Comparison of ENCODE assay signal across 8 cellular contexts in the genomic region with DNA sequence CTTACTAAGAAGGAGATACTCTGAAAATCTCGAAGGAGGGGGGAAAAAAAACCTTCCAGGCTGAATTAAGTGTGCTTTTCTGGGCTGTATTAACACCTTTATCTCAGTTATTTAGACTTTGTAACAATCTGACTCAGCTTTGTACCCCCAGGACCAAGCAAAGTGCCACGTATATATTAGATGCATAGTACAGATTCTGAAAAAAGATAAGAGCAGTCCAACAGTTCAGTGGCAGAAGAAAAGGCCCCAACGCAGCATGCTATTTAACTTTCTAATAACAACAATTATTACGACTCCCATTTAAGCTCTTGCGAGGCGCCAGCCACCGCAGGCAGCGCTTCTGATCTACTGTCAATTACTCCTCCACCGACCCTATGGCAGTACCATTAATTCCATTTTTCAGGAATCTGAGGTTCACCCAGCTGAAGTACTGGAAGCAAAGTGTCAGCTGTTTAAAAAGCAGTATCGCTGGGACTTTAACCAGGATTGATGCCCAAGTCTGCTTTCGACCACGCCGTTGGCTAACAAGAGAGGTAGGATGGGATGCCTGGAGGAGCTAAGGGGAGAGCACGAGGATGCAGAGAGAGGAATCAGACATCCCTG. TPM values are rescaled to one million over a fixed set of nuclear protein-coding genes. Genes with fewer than 3 reads are reported as not detected.
DNase-seq lines count a peak whose midpoint lies in the region; ATAC-seq and TF ChIP-seq lines count a peak whose summit lies in the region.

No MANE protein-coding gene starts in this region.

- H3K4me1 ChIP-seq in liver (ENCODE audit: control insufficient read depth in 4 of 4, insufficient read depth in 4 of 4, low read length in 3 of 4) (peaks cover 1 to 11% (median 10%) of the 10 kb centered on the region in 4 donors), upper lobe of left lung (peaks cover 9 to 14% (median 10%) of the 10 kb centered on the region in 4 donors)

- H3K27ac ChIP-seq in liver (ENCODE audit: low read depth in 1 of 2, low read length in 2 of 2): peak overlapping the region; percentile 84 to 86
- H3K27ac ChIP-seq in upper lobe of left lung: peak overlapping the region; percentile 58 to 87 (median 75)

- TF ChIP-seq RAD21 in liver (IDR thresholded peaks at IDR 0.05): no peak

- H3K27ac Mint-ChIP-seq in activated naive CD8-positive, alpha-beta T cell treated with anti-CD3 and anti-CD28 coated beads for 36 hours: peak overlapping the region; percentile 20

- ATAC-seq in HG02623 (IDR thresholded peaks at IDR 0.05; ENCODE audit: unreplicated experiment): peak; percentile 1
- ATAC-seq in upper lobe of left lung (ENCODE audit: low FRiP score in 2 of 2): no peak
- no peak for ATAC-seq in GM19324 (IDR thresholded peaks at IDR 0.05; ENCODE audit: low FRiP score, unreplicated experiment)

- H3K9ac ChIP-seq in liver (ENCODE audit: low read depth in 1 of 2, low read length in 2 of 2): peak overlapping the region; percentile 64 to 78

- no peak for DNase-seq in BJ (ENCODE audit: low read depth)
- no peak for DNase-seq in activated naive CD8-positive, alpha-beta T cell treated with anti-CD3 and anti-CD28 coated beads for 36 hours
- DNase-seq in upper lobe of left lung: peak in 1 of 2 donors; percentile 35
- DNase-seq in ureter (ENCODE audit: low spot score): no peak
- DNase-seq in cerebellum (ENCODE audit: low spot score): no peak

- no peaks in the 10 kb centered on the region for H3K9me3 ChIP-seq in liver (ENCODE audit: control insufficient read depth in 4 of 4, low read length in 3 of 4)
- no peaks in the 10 kb centered on the region for H3K9me3 ChIP-seq in upper lobe of left lung

- TF ChIP-seq CTCF in BJ (IDR thresholded peaks at IDR 0.05; ENCODE audit: insufficient read depth, low read depth, low read length): no peak
- TF ChIP-seq CTCF in liver (IDR thresholded peaks at IDR 0.05; ENCODE audit: low read depth, low read length, missing input control): no peak
- TF ChIP-seq CTCF in upper lobe of left lung (IDR thresholded peaks at IDR 0.05): no peak

- CTCF ChIA-PET in BJ (lab: Yijun Ruan, JAX): interaction anchor here (0.7 to 2.1 kb wide), 6 partner anchors 9 to 314 kb away, joined by 3 to 14 read pairs (median 4); partner anchors contain the start of gene IFIT1

- H3K27me3 ChIP-seq in BJ (ENCODE audit: control insufficient read depth, insufficient read depth, low read length) (no peaks in the 10 kb centered on the region), liver (ENCODE audit: control insufficient read depth in 4 of 4, insufficient read depth in 4 of 4, low read length in 3 of 4) (no peaks in the 10 kb centered on the region), upper lobe of left lung (no peaks in the 10 kb centered on the region)

- peaks cover 29% of the 10 kb centered on the region for H3K36me3 Mint-ChIP-seq in activated naive CD8-positive, alpha-beta T cell treated with anti-CD3 and anti-CD28 coated beads for 36 hours

- TF ChIP-seq EP300 in upper lobe of left lung (IDR thresholded peaks at IDR 0.05): no peak

- WGBS in liver: 33% methylated on average over 14 of the region's 14 CpGs
- WGBS in upper lobe of left lung, 2 donors: 27 to 33% methylated on average over 13 to 14 of the region's 14 CpGs

- peak overlapping the region; percentile 83 for H3K4me3 Mint-ChIP-seq in activated naive CD8-positive, alpha-beta T cell treated with anti-CD3 and anti-CD28 coated beads for 36 hours

- no peaks in the 10 kb centered on the region for H3K36me3 ChIP-seq in BJ (ENCODE audit: control insufficient read depth, insufficient read depth, low read length)
- no peaks in the 10 kb centered on the region for H3K36me3 ChIP-seq in liver (ENCODE audit: control insufficient read depth in 4 of 4, insufficient read depth in 3 of 4, low read depth in 1 of 4, low read length in 3 of 4)
- H3K36me3 ChIP-seq in upper lobe of left lung: no peaks in the 10 kb centered on the region

- no peaks in the 10 kb centered on the region for H3K27me3 Mint-ChIP-seq in activated naive CD8-positive, alpha-beta T cell treated with anti-CD3 and anti-CD28 coated beads for 36 hours

- H3K9me3 Mint-ChIP-seq in activated naive CD8-positive, alpha-beta T cell treated with anti-CD3 and anti-CD28 coated beads for 36 hours: peaks cover 18% of the 10 kb centered on the region

- H3K4me1 Mint-ChIP-seq in activated naive CD8-positive, alpha-beta T cell treated with anti-CD3 and anti-CD28 coated beads for 36 hours: peaks cover 28% of the 10 kb centered on the region

- POLR2A ChIA-PET in BJ (lab: Charles Lee): interaction anchor here (0.6 kb wide), 1 partner anchor 1501 kb away, joined by 5 read pairs; no protein-coding TSS in a partner anchor

- H3K4me3 ChIP-seq in BJ (ENCODE audit: low read depth, low read length): peak overlapping the region; percentile 92
- peak overlapping the region; percentile 74 to 98 (median 81) for H3K4me3 ChIP-seq in liver (ENCODE audit: low read depth in 1 of 3, low read length in 3 of 3)
- peak overlapping the region; percentile 66 to 97 (median 87) for H3K4me3 ChIP-seq in upper lobe of left lung

- TF ChIP-seq POLR2A in upper lobe of left lung (IDR thresholded peaks at IDR 0.05): no peak

TF ChIP-seq in liver, 16 proteins besides CTCF, POLR2A, EP300 and RAD21:
- TF ChIP-seq NR2F2 (IDR thresholded peaks at IDR 0.05) (no peak), HNF4A (conservative IDR thresholded peaks at IDR 0.05) (peak in 1 of 2 donors; percentile 30), RXRA (IDR thresholded peaks at IDR 0.05) (no peak), GABPA (IDR thresholded peaks at IDR 0.05 in 1 of 2, conservative IDR thresholded peaks at IDR 0.05 in 1 of 2) (no peak), FOXA1 (IDR thresholded peaks at IDR 0.05) (no peak), YY1 (IDR thresholded peaks at IDR 0.05) (no peak)

RNA-seq across cellular contexts. Expression of gene LIPA, which starts 0.7 kb away (rescaled TPM):
- polyA plus RNA-seq in BJ (2011; rRNA removed): 80.3 and 145 TPM in 2 replicates
- polyA minus RNA-seq in BJ (2011; rRNA and poly(A)+ RNA removed): 28.7 and 36.3 TPM in 2 replicates
- 10 to 100 TPM; 20.7 to 22.5 TPM for total RNA-seq in activated naive CD8-positive, alpha-beta T cell treated with anti-CD3 and anti-CD28 coated beads for 36 hours
- 100 to 1,000 TPM in 1 of 2 donors, 10 to 100 TPM in 1; 65.4 to 176 TPM for total RNA-seq in liver
- polyA plus RNA-seq in liver: 10 to 100 TPM; 35.3 to 86.4 TPM
- 100 to 1,000 TPM in 2 of 6 donors, 10 to 100 TPM in 4; 28.5 to 129 (median 70.6) TPM for total RNA-seq in upper lobe of left lung
- 55.7 TPM for total RNA-seq in ureter
- total RNA-seq in cerebellum: 36.4 TPM

RNA-seq across cellular contexts. Expression of gene CH25H, which starts 43.8 kb away (rescaled TPM):
- polyA plus RNA-seq in BJ (2011; rRNA removed) (0.53 and 0.86 TPM in 2 replicates), liver (under 1 TPM; 0.25 to 0.33 TPM)
- polyA minus RNA-seq in BJ (2011; rRNA and poly(A)+ RNA removed): 0.71 and 1.1 TPM in 2 replicates
- under 1 TPM; 0.16 to 0.21 TPM for total RNA-seq in activated naive CD8-positive, alpha-beta T cell treated with anti-CD3 and anti-CD28 coated beads for 36 hours
- total RNA-seq in liver (under 1 TPM in 1 of 2 donors, not detected in 1; 0.08 TPM), upper lobe of left lung (10 to 100 TPM in 2 of 6 donors, 1 to 10 TPM in 4; 3.4 to 12.0 (median 6.8) TPM), ureter (3.6 TPM), cerebellum (0.73 TPM)

RNA-seq across cellular contexts. Expression of gene IFIT2, which starts 50.9 kb away (rescaled TPM):
- polyA plus RNA-seq in BJ (2011; rRNA removed) (6.2 and 11.4 TPM in 2 replicates), liver (1 to 10 TPM; 5.0 to 5.5 TPM)
- 3.7 TPM in 2 replicates for polyA minus RNA-seq in BJ (2011; rRNA and poly(A)+ RNA removed)
- 10 to 100 TPM; 37.0 to 37.3 TPM for total RNA-seq in activated naive CD8-positive, alpha-beta T cell treated with anti-CD3 and anti-CD28 coated beads for 36 hours
- total RNA-seq in liver (1 to 10 TPM; 4.8 to 5.5 TPM), upper lobe of left lung (10 to 100 TPM in 4 of 6 donors, 1 to 10 TPM in 2; 7.8 to 49.0 (median 12.0) TPM), ureter (4.0 TPM), cerebellum (3.4 TPM)
